8 cellular contexts compared by ENCODE assay signal in genomic region chr10:35195361-35196306, GRCh38.
A peak's percentile ranks its signal among the peaks of the same experiment; 100 is the strongest.
DNase-seq lines count a peak whose midpoint lies in the region; ATAC-seq, FAIRE-seq and TF ChIP-seq lines count a peak whose summit lies in the region.

No MANE protein-coding gene starts in this region.

- peak; percentile 93 for FAIRE-seq in GM12891 (lab: Jason Lieb, UNC)

- TF ChIP-seq POLR2A in GM12891 (IDR thresholded peaks at IDR 0.05; ENCODE audit: low read depth, low read length) (peak; percentile 70), sigmoid colon (IDR thresholded peaks at IDR 0.05) (peak; percentile 5 to 25)

- 1% methylated on average over 15 of the region's 15 CpGs for WGBS in sigmoid colon, 2 donors

- no peaks in the 10 kb centered on the region for H3K27me3 ChIP-seq in sigmoid colon

- DNase-seq in GM12891 (ENCODE audit: insufficient read length, low spot score) (no peak), NCI-H1417 treated with DMSO at 0.1 percent for 48 hours (lab: John Stamatoyannopoulos, UW) (peak; percentile 2), T-helper 2 cell (peak; percentile 25 to 98 (median 74)), astrocyte of the cerebellum (ENCODE audit: low read depth) (peak; percentile 96), hypothalamus (lab: John Stamatoyannopoulos, UW) (peak in 29 of 51 donors; percentile 10 to 88 (median 39)), sigmoid colon (peak; percentile 92), NCI-H128 (lab: John Stamatoyannopoulos, UW; ENCODE audit: unreplicated experiment) (no peak)

- TF ChIP-seq EP300 in sigmoid colon (IDR thresholded peaks at IDR 0.05): peak; percentile 79 to 95 (median 90)

- peak; percentile 96 for ATAC-seq in HG02763 (IDR thresholded peaks at IDR 0.05; ENCODE audit: unreplicated experiment)

- H3K4me3 ChIP-seq in astrocyte of the cerebellum (ENCODE audit: low read depth, low read length) (peak overlapping the region; percentile 47), sigmoid colon (peak overlapping the region; percentile 23 to 51 (median 48))

- H3K9me3 ChIP-seq in sigmoid colon: no peaks in the 10 kb centered on the region

- peaks cover 0 to 9% (median 7%) of the 10 kb centered on the region in 4 donors for H3K4me1 ChIP-seq in sigmoid colon

- in situ Hi-C loops in astrocyte of the cerebellum (cut with HindIII; ENCODE audit: low sequenced_read_pairs): no loop called here

- TF ChIP-seq CTCF in astrocyte of the cerebellum (IDR thresholded peaks at IDR 0.05; ENCODE audit: low read depth, low read length, missing control alignments): peak; percentile 87
- TF ChIP-seq CTCF in sigmoid colon (IDR thresholded peaks at IDR 0.05): peak; percentile 87 to 97 (median 93)

- H3K36me3 ChIP-seq in sigmoid colon: no peaks in the 10 kb centered on the region

- H3K27ac ChIP-seq in sigmoid colon: peak overlapping the region; percentile 89 to 95 (median 93)

- intact Hi-C loops in sigmoid colon (cut with DNase I): loop anchor here (1.0 kb wide), 1 partner anchor 68 kb away; no protein-coding TSS in a partner anchor

TF ChIP-seq in GM12891, 5 proteins besides CTCF, POLR2A, EP300 and RAD21:
- TF ChIP-seq POLR2AphosphoS5 (IDR thresholded peaks at IDR 0.05; ENCODE audit: low read depth, low read length) (peak; percentile 63; the same call in 1 of the 2 replicates), SPI1 (IDR thresholded peaks at IDR 0.05; ENCODE audit: low read depth, low read length) (peak; percentile 91), TAF1 (IDR thresholded peaks at IDR 0.05; ENCODE audit: low read depth, low read length) (no peak)
TF ChIP-seq in GM12891: peak in this region for 2.

Comparison
In these comparisons a context has a peak if more than half of its experiments do, and no peak if none do; other contexts are left out.
1. DNase-seq: peak in NCI-H1417 treated with DMSO at 0.1 percent for 48 hours (single experiment), T-helper 2 cell (5 of 5), astrocyte of the cerebellum (single experiment), hypothalamus (29 of 51) and sigmoid colon (single experiment); none in GM12891 (single experiment) and NCI-H128 (single experiment).